In the genomic region with DNA sequence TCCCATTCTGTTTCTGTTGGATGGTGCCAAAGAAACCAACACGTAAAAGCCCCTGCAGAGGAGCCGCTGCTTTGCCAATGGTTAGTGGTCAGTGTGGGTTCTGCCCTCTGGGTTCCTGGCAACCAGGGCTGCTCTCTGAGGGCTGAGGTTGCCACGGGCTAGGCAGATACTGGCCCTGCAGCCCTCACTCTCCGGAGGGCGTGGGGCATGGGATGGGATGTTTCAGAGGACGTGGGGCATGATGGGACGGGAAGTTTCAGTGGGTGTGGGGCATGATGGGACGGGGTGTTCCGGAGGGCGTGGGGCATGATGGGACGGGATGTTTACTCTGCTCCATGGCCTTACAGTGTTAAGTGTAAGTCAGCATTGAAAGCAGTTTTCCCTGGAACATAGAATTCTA, we compare ENCODE assay signal across 22 cellular contexts. TPM values are rescaled to one million over a fixed set of nuclear protein-coding genes. Genes with fewer than 3 reads are reported as not detected.
DNase-seq lines count a peak whose midpoint lies in the region; ATAC-seq and TF ChIP-seq lines count a peak whose summit lies in the region.
"Had no signal": no experiment of that assay in that cellular context is flagged by ENCODE, and none has a peak within 500 bp of the region (broad histone marks: within the 10 kb centered on the region; RNA-seq: fewer than 3 reads in every experiment).

No MANE protein-coding gene starts in this region.

- TF ChIP-seq CTCF in CD8-positive, alpha-beta T cell (IDR thresholded peaks at IDR 0.05) = no peak

- CTCF ChIA-PET in CD8-positive, alpha-beta T cell (lab: Charles Lee) = no interaction called here

- intact Hi-C loops in CD8-positive, alpha-beta T cell (cut with DNase I, micrococcal nuclease) = no loop called here
- intact Hi-C loops in sciatic nerve (cut with DNase I) = no loop called here

- POLR2A ChIA-PET in CD8-positive, alpha-beta T cell (lab: Charles Lee) = no interaction called here

- H3K27ac Mint-ChIP-seq in T-helper 1 cell treated with Interleukin-12 subunit alpha and Interleukin-12 subunit beta and Interleukin-4 antibody, amounts not matched to agents 30 μg/mL and 1 μg/mL, for 36 hours = peak overlapping the region; percentile 52
- H3K27ac Mint-ChIP-seq in CD8-positive, alpha-beta T cell = peak overlapping the region; percentile 45
- H3K27ac Mint-ChIP-seq in effector memory CD8-positive, alpha-beta T cell = peak overlapping the region; percentile 8 to 50

- H3K36me3 ChIP-seq in CD8-positive, alpha-beta T cell (ENCODE audit: insufficient read depth, low read length) = no peaks in the 10 kb centered on the region

- H3K27me3 Mint-ChIP-seq in T-helper 1 cell treated with Interleukin-12 subunit alpha and Interleukin-12 subunit beta and Interleukin-4 antibody, amounts not matched to agents 30 μg/mL and 1 μg/mL, for 36 hours (ENCODE audit: low read depth) = no peaks in the 10 kb centered on the region
- H3K27me3 Mint-ChIP-seq in CD8-positive, alpha-beta T cell (ENCODE audit: low read depth) = no peaks in the 10 kb centered on the region
- H3K27me3 Mint-ChIP-seq in effector memory CD8-positive, alpha-beta T cell = no peaks in the 10 kb centered on the region
- H3K27me3 Mint-ChIP-seq: CD8-positive, alpha-beta memory T cell had no signal

- H3K36me3 Mint-ChIP-seq in T-helper 1 cell treated with Interleukin-12 subunit alpha and Interleukin-12 subunit beta and Interleukin-4 antibody, amounts not matched to agents 30 μg/mL and 1 μg/mL, for 36 hours (ENCODE audit: low read depth) = no peaks in the 10 kb centered on the region
- H3K36me3 Mint-ChIP-seq in CD8-positive, alpha-beta T cell = peaks cover 23% of the 10 kb centered on the region
- H3K36me3 Mint-ChIP-seq in effector memory CD8-positive, alpha-beta T cell (ENCODE audit: insufficient read depth) = peaks cover 6% of the 10 kb centered on the region

- H3K4me1 Mint-ChIP-seq in T-helper 1 cell treated with Interleukin-12 subunit alpha and Interleukin-12 subunit beta and Interleukin-4 antibody, amounts not matched to agents 30 μg/mL and 1 μg/mL, for 36 hours (ENCODE audit: low read depth) = peaks cover 2% of the 10 kb centered on the region
- H3K4me1 Mint-ChIP-seq in CD8-positive, alpha-beta T cell (ENCODE audit: low read depth) = peaks cover 9% of the 10 kb centered on the region
- H3K4me1 Mint-ChIP-seq in effector memory CD8-positive, alpha-beta T cell (ENCODE audit: low read depth in 2 of 2) = no peaks in the 10 kb centered on the region

- ATAC-seq in CD8-positive, alpha-beta T cell = no peak
- ATAC-seq in effector memory CD8-positive, alpha-beta T cell (replicated peaks) = no peak
- ATAC-seq in sciatic nerve (no peak), GM18861 (IDR thresholded peaks at IDR 0.05; ENCODE audit: unreplicated experiment) (no peak)

- no peak overlapping the region for H3K4me3 ChIP-seq in CD8-positive, alpha-beta T cell (ENCODE audit: low read depth, low read length)
- H3K4me3 ChIP-seq: SK-N-MC had no signal

- H3K27ac ChIP-seq in CD8-positive, alpha-beta T cell (ENCODE audit: low read depth, low read length) = no peak overlapping the region
- H3K27ac ChIP-seq: SK-N-MC had no signal

- H3K9me3 Mint-ChIP-seq in T-helper 1 cell treated with Interleukin-12 subunit alpha and Interleukin-12 subunit beta and Interleukin-4 antibody, amounts not matched to agents 30 μg/mL and 1 μg/mL, for 36 hours = no peaks in the 10 kb centered on the region
- H3K9me3 Mint-ChIP-seq in CD8-positive, alpha-beta T cell = no peaks in the 10 kb centered on the region
- no peaks in the 10 kb centered on the region for H3K9me3 Mint-ChIP-seq in effector memory CD8-positive, alpha-beta T cell
- H3K9me3 Mint-ChIP-seq: CD8-positive, alpha-beta memory T cell had no signal

- no peaks in the 10 kb centered on the region for H3K27me3 ChIP-seq in CD8-positive, alpha-beta T cell (ENCODE audit: insufficient read depth, low read length)

- DNase-seq in T-helper 1 cell = no peak
- DNase-seq in CD8-positive, alpha-beta T cell = no peak
- DNase-seq in effector memory CD8-positive, alpha-beta T cell = no peak
- DNase-seq in sciatic nerve (ENCODE audit: low spot score) = peak; percentile 38
- DNase-seq in NCI-H748 treated with DMSO at 0.1 percent for 48 hours (lab: John Stamatoyannopoulos, UW) = no peak
- DNase-seq in SIG-M5 (lab: John Stamatoyannopoulos, UW) = no peak
- DNase-seq: AML-193; C1 segment of cervical spinal cord; Calu3; CD8-positive, alpha-beta memory T cell; DMS153; Karpas-422; MV-4-11; NCI-H1105 treated with DMSO at 0.1 percent for 48 hours; NCI-H2029 treated with DMSO at 0.1 percent for 48 hours; NCI-H226; NCI-H524 treated with DMSO at 0.1 percent for 48 hours; OCI-M1; SHP77 had no signal

- no peak overlapping the region for H3K4me3 Mint-ChIP-seq in T-helper 1 cell treated with Interleukin-12 subunit alpha and Interleukin-12 subunit beta and Interleukin-4 antibody, amounts not matched to agents 30 μg/mL and 1 μg/mL, for 36 hours
- H3K4me3 Mint-ChIP-seq in CD8-positive, alpha-beta T cell = no peak overlapping the region
- no peak overlapping the region for H3K4me3 Mint-ChIP-seq in effector memory CD8-positive, alpha-beta T cell
- H3K4me3 Mint-ChIP-seq: CD8-positive, alpha-beta memory T cell had no signal

- H3K9me3 ChIP-seq in CD8-positive, alpha-beta T cell (ENCODE audit: low read length) = no peaks in the 10 kb centered on the region

- H3K4me1 ChIP-seq in CD8-positive, alpha-beta T cell (ENCODE audit: insufficient read depth, low read length) = no peaks in the 10 kb centered on the region

RNA-seq across cellular contexts. Expression of a gene that starts 34.2 kb away (rescaled TPM):
- total RNA-seq in CD8-positive, alpha-beta T cell = 10 to 100 TPM; 21.9 to 22.4 TPM
- total RNA-seq in sciatic nerve = 52.9 TPM
